Comparison of ENCODE assay signal across 14 cellular contexts in genomic region chr18:57440331-57441101, GRCh38. TPM values are rescaled to one million over a fixed set of nuclear protein-coding genes. Genes with fewer than 3 reads are reported as not detected.
A peak's percentile ranks its signal among the peaks of the same experiment; 100 is the strongest.
DNase-seq lines count a peak whose midpoint lies in the region; ATAC-seq, FAIRE-seq and TF ChIP-seq lines count a peak whose summit lies in the region.
"Had no signal": no experiment of that assay in that cellular context is flagged by ENCODE, and none has a peak within 500 bp of the region (broad histone marks: within the 10 kb centered on the region; RNA-seq: fewer than 3 reads in every experiment).

No MANE protein-coding gene starts in this region.

- FAIRE-seq in HepG2 (lab: Jason Lieb, UNC) (no peak), GM12878 (lab: Jason Lieb, UNC) (no peak)

- ATAC-seq in HepG2: no peak
- peak; percentile 11; the same call in 2 of the 3 replicates for ATAC-seq in GM12878
- peak; percentile 34 for ATAC-seq in aorta (ENCODE audit: low FRiP score)
- ATAC-seq in GM19463 (IDR thresholded peaks at IDR 0.05; ENCODE audit: unreplicated experiment): no peak
- ATAC-seq: mucosa of descending colon had no signal

- RAD21 ChIA-PET in GM12878 (lab: Charles Lee; ENCODE audit: unreplicated experiment): no interaction called here

- in situ Hi-C loops in HepG2 (cut with HindIII; ENCODE audit: extremely low pct_ligation_motif_present, low pct_unique_long_range_greater_than_20kb): loop anchor here (10.0 kb wide), 2 partner anchors 576 to 696 kb away; no protein-coding TSS in a partner anchor
- in situ Hi-C loops in GM12878 (cut with MboI): no loop called here

- TF ChIP-seq POLR2A in HepG2 (IDR thresholded peaks at IDR 0.05; ENCODE audit: insufficient read depth in 1 of 2, low read depth in 2 of 2, low read length in 2 of 2) (no peak), GM12878 (IDR thresholded peaks at IDR 0.05; ENCODE audit: low read depth, low read length) (no peak)

- H3K9ac ChIP-seq in liver (ENCODE audit: low read depth in 1 of 2, low read length in 2 of 2) (no peak overlapping the region), HepG2 (ENCODE audit: insufficient read depth, low read depth, low read length) (no peak overlapping the region), GM12878 (ENCODE audit: control insufficient read depth, insufficient read depth, low read length) (no peak overlapping the region)

- H3K9me3 ChIP-seq in liver (ENCODE audit: control insufficient read depth in 4 of 4, low read length in 3 of 4) (no peaks in the 10 kb centered on the region), HepG2 (ENCODE audit: low read length) (no peaks in the 10 kb centered on the region), GM12878 (replicated peaks; ENCODE audit: control insufficient read depth, insufficient read depth, low read length) (peaks cover 36% of the 10 kb centered on the region), aorta (ENCODE audit: control insufficient read depth, low read length) (no peaks in the 10 kb centered on the region)
- H3K9me3 ChIP-seq: mucosa of descending colon had no signal

- H3K36me3 ChIP-seq in liver (ENCODE audit: control insufficient read depth in 4 of 4, insufficient read depth in 3 of 4, low read depth in 1 of 4, low read length in 3 of 4): no peaks in the 10 kb centered on the region
- H3K36me3 ChIP-seq in HepG2 (replicated peaks in 1 of 2; ENCODE audit: control insufficient read depth in 1 of 2, insufficient read depth in 2 of 2, low read length in 2 of 2): 0 out of 5 replicates have a peak, but pooled peaks cover 0 to 1% of the 10 kb centered on the region in 2 experiments
- no peaks in the 10 kb centered on the region for H3K36me3 ChIP-seq in GM12878 (ENCODE audit: control insufficient read depth in 2 of 2, insufficient read depth in 2 of 2, low read length in 1 of 2)
- no peaks in the 10 kb centered on the region for H3K36me3 ChIP-seq in aorta (ENCODE audit: control insufficient read depth in 1 of 2, insufficient read depth in 2 of 2, low read length in 1 of 2)

- 50% methylated on average over 61 of the region's 61 CpGs for WGBS in liver
- WGBS in HepG2 (ENCODE audit: low lambda C conversion rate): 95% methylated on average over 46 of the region's 61 CpGs
- WGBS in GM12878 (ENCODE audit: insufficient coverage, insufficient replicate concordance, low lambda C conversion rate, missing lambda C conversion rate): 35% methylated on average over 53 of the region's 61 CpGs
- WGBS in aorta, 2 donors: 9 to 10% methylated on average over 60 to 61 of the region's 61 CpGs

- POLR2A ChIA-PET in HepG2 (lab: Yijun Ruan, JAX) (no interaction called here), GM12878 (lab: Charles Lee) (no interaction called here)

- no TSS peak for BruUV-seq in HepG2 (replicated peaks; lab: Mats Ljungman, UMichigan)
- BruUV-seq in GM12878 (replicated peaks; lab: Mats Ljungman, UMichigan): no TSS peak

- no peaks in the 10 kb centered on the region for H3K27me3 ChIP-seq in liver (ENCODE audit: control insufficient read depth in 4 of 4, insufficient read depth in 4 of 4, low read length in 3 of 4)
- H3K27me3 ChIP-seq in HepG2 (ENCODE audit: control insufficient read depth in 1 of 2, insufficient read depth in 2 of 2, low read length in 2 of 2): no peaks in the 10 kb centered on the region; a peak in 1 of 5 replicates
- peaks cover 7 to 39% of the 10 kb centered on the region in 2 experiments for H3K27me3 ChIP-seq in GM12878 (replicated peaks in 1 of 2; ENCODE audit: control insufficient read depth in 2 of 2, insufficient read depth in 2 of 2, low read length in 1 of 2)
- H3K27me3 ChIP-seq in aorta (ENCODE audit: control insufficient read depth in 1 of 2, insufficient read depth in 2 of 2, low read length in 1 of 2): peaks cover 0 to 6% of the 10 kb centered on the region in 2 donors

- intact Hi-C loops in HepG2 (cut with micrococcal nuclease; ENCODE audit: unreplicated experiment): no loop called here
- intact Hi-C loops in GM12878 (cut with micrococcal nuclease; ENCODE audit: unreplicated experiment): no loop called here
- intact Hi-C loops in aorta (cut with DNase I): loop anchor here in 1 of 2 donors (10.0 kb wide), 1 partner anchor 696 kb away; no protein-coding TSS in a partner anchor

- no peak overlapping the region for H3K4me2 ChIP-seq in HepG2 (ENCODE audit: low read depth, low read length)
- no peak overlapping the region for H3K4me2 ChIP-seq in GM12878 (ENCODE audit: control insufficient read depth, insufficient read depth)

- SMC1A ChIA-PET in GM12878 (lab: Charles Lee; ENCODE audit: uncharacterized antibody, unreplicated experiment): interaction anchor here (1.5 kb wide), 1 partner anchor 572 kb away, joined by 4 read pairs; no protein-coding TSS in a partner anchor

- DNase-seq in HepG2 (ENCODE audit: low spot score) (no peak), GM12878 (ENCODE audit: low read depth, low spot score) (no peak), left kidney (ENCODE audit: low read depth, low spot score) (peak; percentile 42), aorta (peak in 1 of 2 donors; percentile 74), DMS153 (lab: John Stamatoyannopoulos, UW) (no peak), NCI-H446 (lab: John Stamatoyannopoulos, UW) (no peak)
- DNase-seq: activated CD4-positive, alpha-beta T cell treated with anti-CD3 and anti-CD28 coated beads, Interleukin-2, amount 50 U/mL, for 48 hours; mucosa of descending colon; NCI-H1436 treated with DMSO at 0.1 percent for 48 hours; NCI-H82; stimulated activated CD4-positive, alpha-beta T cell treated with anti-CD3 and anti-CD28 coated beads, Interleukin-4, amount 100 ng/mL, for 4 hours had no signal

- peaks cover 21% of the 10 kb centered on the region for H3K79me2 ChIP-seq in HepG2 (ENCODE audit: insufficient read depth, low read length)
- H3K79me2 ChIP-seq in GM12878 (ENCODE audit: control insufficient read depth, insufficient read depth, low read length): no peaks in the 10 kb centered on the region

- peaks cover 12% of the 10 kb centered on the region; the same call in 1 of the 2 replicates for H4K20me1 ChIP-seq in HepG2 (ENCODE audit: insufficient read depth, low read length)
- no peaks in the 10 kb centered on the region for H4K20me1 ChIP-seq in GM12878 (ENCODE audit: control insufficient read depth, insufficient read depth)

- H3K4me3 ChIP-seq in liver (ENCODE audit: low read depth in 1 of 3, low read length in 3 of 3) (peak overlapping the region in 1 of 3 donors; percentile 4), HepG2 (replicated peaks in 1 of 3; ENCODE audit: insufficient read depth in 1 of 3, low read depth in 2 of 3, low read length in 3 of 3) (no peak overlapping the region), GM12878 (no peak overlapping the region), aorta (ENCODE audit: low read length in 2 of 2) (no peak overlapping the region)
- H3K4me3 ChIP-seq: mucosa of descending colon had no signal

- TF ChIP-seq EP300 in HepG2 (IDR thresholded peaks at IDR 0.05; ENCODE audit: low read depth in 2 of 2, low read length in 2 of 2) (no peak), HepG2 (CRISPR knock-in tag; IDR thresholded peaks at IDR 0.05; ENCODE audit: borderline replicate concordance) (no peak), GM12878 (IDR thresholded peaks at IDR 0.05; ENCODE audit: borderline replicate concordance in 1 of 2, control insufficient read depth in 1 of 2, low read depth in 2 of 2, low read length in 2 of 2) (no peak)

- CTCF ChIA-PET in HepG2 (lab: Yijun Ruan, JAX; ENCODE audit: low intra/inter-chr PET ratio, low total read pairs): no interaction called here
- CTCF ChIA-PET in GM12878 (lab: Yijun Ruan, JAX): no interaction called here

- H3K27ac ChIP-seq in liver (ENCODE audit: low read depth in 1 of 2, low read length in 2 of 2) (peak overlapping the region; percentile 48 to 70), HepG2 (ENCODE audit: extremely low read length, insufficient read depth, low read length) (no peak overlapping the region), GM12878 (ENCODE audit: control insufficient read depth, insufficient read depth) (no peak overlapping the region), aorta (ENCODE audit: low read depth in 1 of 2, low read length in 2 of 2) (no peak overlapping the region)

- H2AFZ ChIP-seq in HepG2 (ENCODE audit: low read length) (no peak overlapping the region), GM12878 (ENCODE audit: control insufficient read depth, low read depth, low read length) (no peak overlapping the region)

- no peak for TF ChIP-seq CTCF in liver (IDR thresholded peaks at IDR 0.05; ENCODE audit: low read depth, low read length, missing input control)
- no peak for TF ChIP-seq CTCF in HepG2 (CRISPR knock-in tag; IDR thresholded peaks at IDR 0.05)
- TF ChIP-seq CTCF in GM12878 (IDR thresholded peaks at IDR 0.05 in 2 of 3, conservative IDR thresholded peaks at IDR 0.05 in 1 of 3; ENCODE audit: control insufficient read depth in 2 of 3, extremely low read depth in 1 of 3, insufficient read depth in 1 of 3, low read depth in 3 of 3, low read length in 3 of 3): no peak

- no peak for TF ChIP-seq RAD21 in liver (IDR thresholded peaks at IDR 0.05)
- no peak for TF ChIP-seq RAD21 in HepG2 (CRISPR knock-in tag; IDR thresholded peaks at IDR 0.05)
- no peak for TF ChIP-seq RAD21 in GM12878 (IDR thresholded peaks at IDR 0.05; ENCODE audit: insufficient read depth, low read depth, low read length)

- H3K4me1 ChIP-seq in liver (ENCODE audit: control insufficient read depth in 4 of 4, insufficient read depth in 4 of 4, low read length in 3 of 4) (peaks cover 18 to 77% (median 59%) of the 10 kb centered on the region in 4 donors), HepG2 (ENCODE audit: insufficient read depth, low read length) (peaks cover 54% of the 10 kb centered on the region), GM12878 (ENCODE audit: control insufficient read depth, insufficient read depth, low read length) (no peaks in the 10 kb centered on the region), aorta (ENCODE audit: control insufficient read depth in 1 of 2, insufficient read depth in 2 of 2, low read length in 2 of 2) (no peaks in the 10 kb centered on the region)

RNA-seq across cellular contexts. Expression of gene ONECUT2, which starts 5.3 kb away (rescaled TPM):
- total RNA-seq in liver (1 to 10 TPM; 5.4 to 5.7 TPM), HepG2 (2016; rRNA removed; fragmentation: Illumina TruSeq; extraction: Trizol) (3.0 and 6.2 TPM in 2 replicates), GM12878 (2014; rRNA removed) (not detected in 2 replicates), GM12878 (2014; rRNA removed; fragmentation: Illumina TruSeq; extraction: Trizol) (not detected in 2 replicates), GM12878 (2021) (0.03 TPM in 2 replicates), aorta (under 1 TPM; 0.32 to 0.69 TPM)
- polyA plus RNA-seq in liver (1 to 10 TPM; 1.8 to 3.8 TPM), HepG2 (2011; rRNA removed) (3.2 and 3.7 TPM in 2 replicates), GM12878 (2011; rRNA removed) (not detected in 2 replicates), GM12878 (2014; fragmentation: Illumina TruSeq; extraction: Trizol) (not detected in 2 replicates), GM12878 (2014; fragmentation: Nextera tagmentation; extraction: Ambion mirVana) (not detected), GM12878 (2014; rRNA removed) (not detected in 2 replicates), GM12878 (2016; fragmentation: Nextera tagmentation; extraction: Ambion mirVana) (under 1 TPM in 1 of 2 experiments, not detected in 1; 0.01 TPM), aorta (under 1 TPM; 0.03 to 0.50 TPM)
- 0.30 and 0.35 TPM in 2 replicates for total RNA-seq in HepG2 (2016; cell fraction: cytosol; rRNA removed; fragmentation: Illumina TruSeq; extraction: Trizol; ENCODE audit: low read depth)
- total RNA-seq in HepG2 (2016; cell fraction: insoluble cytoplasmic fraction; rRNA removed; fragmentation: Illumina TruSeq; extraction: Trizol): 2.5 and 5.8 TPM in 2 replicates
- total RNA-seq in HepG2 (2016; cell fraction: membrane; rRNA removed; fragmentation: Illumina TruSeq; extraction: Trizol): 2.0 and 2.3 TPM in 2 replicates
- 7.8 and 8.6 TPM in 2 replicates for total RNA-seq in HepG2 (2016; cell fraction: nucleus; rRNA removed; fragmentation: Illumina TruSeq; extraction: Trizol)
- 0.94 and 2.0 TPM in 2 replicates for polyA plus RNA-seq in HepG2 (2011; cell fraction: cytosol; rRNA removed)
- polyA plus RNA-seq in HepG2 (2011; cell fraction: nucleus; rRNA removed): 5.2 and 8.5 TPM in 2 replicates
- 5.7 and 6.4 TPM in 2 replicates for polyA plus RNA-seq in HepG2 (2012)
- polyA plus RNA-seq in HepG2 (2016; cell fraction: cytosol; fragmentation: Illumina TruSeq; extraction: Trizol; ENCODE audit: low read depth): 0.16 and 0.31 TPM in 2 replicates
- 3.3 TPM in 2 replicates for polyA plus RNA-seq in HepG2 (2016; cell fraction: insoluble cytoplasmic fraction; fragmentation: Illumina TruSeq; extraction: Trizol; ENCODE audit: low read depth)
- 0.70 and 0.78 TPM in 2 replicates for polyA plus RNA-seq in HepG2 (2016; cell fraction: membrane; fragmentation: Illumina TruSeq; extraction: Trizol; ENCODE audit: low read depth)
- polyA plus RNA-seq in HepG2 (2016; cell fraction: nucleus; fragmentation: Illumina TruSeq; extraction: Trizol; ENCODE audit: insufficient read depth, low read depth): 8.3 and 9.1 TPM in 2 replicates
- polyA minus RNA-seq in HepG2 (2011; rRNA and poly(A)+ RNA removed; ENCODE audit: low replicate concordance): 3.8 and 10.8 TPM in 2 replicates
- polyA minus RNA-seq in HepG2 (2011; cell fraction: cytosol; rRNA and poly(A)+ RNA removed): 4.7 and 7.6 TPM in 2 replicates
- polyA minus RNA-seq in HepG2 (2011; cell fraction: nucleus; rRNA and poly(A)+ RNA removed): 13.3 and 20.5 TPM in 2 replicates
- not detected in 2 replicates for total RNA-seq in GM12878 (2013; cell fraction: nucleolus; rRNA removed)
- not detected for polyA plus RNA-seq in GM12878 (2011; ENCODE audit: low read depth)
- polyA plus RNA-seq in GM12878 (2011; cell fraction: cytosol; rRNA removed): not detected in 2 replicates
- polyA plus RNA-seq in GM12878 (2011; cell fraction: nucleus; rRNA removed): not detected in 2 replicates
- polyA plus RNA-seq in GM12878 (2012): not detected in 2 replicates
- not detected in 2 replicates for polyA minus RNA-seq in GM12878 (2011; rRNA and poly(A)+ RNA removed)
- polyA minus RNA-seq in GM12878 (2011; cell fraction: cytosol; rRNA and poly(A)+ RNA removed): not detected in 2 replicates
- polyA minus RNA-seq in GM12878 (2011; cell fraction: nucleus; rRNA and poly(A)+ RNA removed): not detected in 2 replicates
- polyA plus RNA-seq: BJ had no signal

Comparison
In these comparisons a context has a peak if more than half of its experiments do, and no peak if none do; other contexts are left out.
1. H3K27ac ChIP-seq: peak in liver (2 of 2); none in HepG2 (single experiment), GM12878 (single experiment) and aorta (0 of 2).
2. ATAC-seq: peak in GM12878 (single experiment) and aorta (single experiment); none in HepG2 (single experiment) and GM19463 (single experiment).